21 cellular contexts compared by ENCODE assay signal in the genomic region with DNA sequence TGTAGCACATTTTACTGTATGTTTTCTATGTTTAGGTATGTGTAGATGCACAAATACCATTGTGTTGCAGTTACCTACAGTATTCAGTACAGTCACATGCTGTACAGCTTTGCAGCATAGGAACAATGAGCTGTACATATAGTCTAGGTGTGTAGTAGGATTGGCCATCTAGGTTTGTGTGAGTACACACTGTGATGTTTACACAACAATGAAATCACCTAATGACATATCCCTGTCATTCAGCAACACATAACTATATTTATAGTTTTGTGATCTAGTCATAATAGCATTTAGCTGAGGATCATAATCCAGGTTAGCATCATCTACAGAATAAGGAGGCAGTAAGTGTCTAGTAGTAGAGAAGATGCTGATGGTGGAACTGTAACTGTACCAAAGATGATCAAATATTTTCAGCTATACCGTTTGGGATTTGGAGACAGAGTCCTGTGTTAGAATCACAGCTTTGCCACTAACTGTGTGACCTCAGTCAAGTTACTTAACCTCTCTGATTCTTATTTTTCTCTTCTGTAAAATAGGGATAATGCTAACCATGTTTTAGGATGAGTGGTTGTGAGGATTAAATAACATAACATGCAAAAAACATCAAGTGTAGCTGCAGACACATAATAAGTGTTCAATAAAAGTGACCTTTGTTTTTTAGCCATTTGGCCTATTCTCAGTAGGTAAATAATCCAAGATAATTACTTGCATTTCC.
A peak's percentile ranks its signal among the peaks of the same experiment; 100 is the strongest.
DNase-seq lines count a peak whose midpoint lies in the region; ATAC-seq, FAIRE-seq and TF ChIP-seq lines count a peak whose summit lies in the region.
"Had no signal": no experiment of that assay in that cellular context is flagged by ENCODE, and none has a peak within 500 bp of the region (broad histone marks: within the 10 kb centered on the region; RNA-seq: fewer than 3 reads in every experiment).

No MANE protein-coding gene starts in this region.

- CTCF ChIA-PET in A549 (lab: Yijun Ruan, JAX) (no interaction called here), SK-N-SH (lab: Yijun Ruan, JAX) (interaction anchor here (0.7 to 2.4 kb wide), 8 partner anchors 9 to 352 kb away, joined by 3 to 8 read pairs (median 3); no protein-coding TSS in a partner anchor)

- ATAC-seq in A549 (peak; percentile 34 to 57; a peak in 4 of 6 replicates), pancreas (no peak), GM21423 (IDR thresholded peaks at IDR 0.05; ENCODE audit: unreplicated experiment) (no peak)
- ATAC-seq: activated CD8-positive, alpha-beta memory T cell treated with anti-CD3 and anti-CD28 coated beads, Interleukin-2, amount 10 ng/mL, durations not matched to agents 7 days and 5 days; activated T-helper 17 cell treated with anti-CD3 and anti-CD28 coated beads, Interleukin-2, amount 50 U/mL, for 72 hours; natural killer cell treated with Interleukin-12 subunit alpha and Interleukin-12 subunit beta and Interleukin-15 and Interleukin-18, amount 100 ng/mL, for 72 hours had no signal

- H3K27me3 ChIP-seq in pancreas (no peaks in the 10 kb centered on the region), SK-N-SH (ENCODE audit: insufficient read depth) (no peaks in the 10 kb centered on the region)

- 39% methylated on average over 1 of the region's 1 CpG for WGBS in A549 (ENCODE audit: missing lambda C conversion rate)
- 69% methylated on average over 1 of the region's 1 CpG for WGBS in pancreas, 2 donors
- WGBS in SK-N-SH (ENCODE audit: low lambda C conversion rate) = 62% methylated on average over 1 of the region's 1 CpG

- H3K4me2 ChIP-seq in A549 (peak overlapping the region; percentile 47), SK-N-SH (no peak overlapping the region)

- FAIRE-seq in A549 (lab: Jason Lieb, UNC) (no peak), pancreas (lab: Jason Lieb, UNC) (no peak)
- FAIRE-seq: GM12892 had no signal

- no peak overlapping the region for H3K9ac ChIP-seq in SK-N-SH

- no peak for TF ChIP-seq EP300 in A549 (IDR thresholded peaks at IDR 0.05)
- TF ChIP-seq EP300 in SK-N-SH (IDR thresholded peaks at IDR 0.05; ENCODE audit: borderline replicate concordance in 1 of 2, low read depth in 1 of 2, low read length in 1 of 2) = no peak

- H3K9me3 ChIP-seq in A549 (no peaks in the 10 kb centered on the region), pancreas (no peaks in the 10 kb centered on the region), SK-N-SH (no peaks in the 10 kb centered on the region)

- POLR2A ChIA-PET in A549 (lab: Yijun Ruan, JAX) = interaction anchor here (0.6 kb wide), 1 partner anchor 167 kb away, joined by 4 read pairs; no protein-coding TSS in a partner anchor
- POLR2A ChIA-PET in SK-N-SH (lab: Yijun Ruan, JAX) = no interaction called here

- DNase-seq in A549 (ENCODE audit: low read depth in 1 of 2, low spot score in 1 of 2) (no peak), LNCaP clone FGC (ENCODE audit: low read depth) (peak; percentile 70), epithelial cell of prostate (ENCODE audit: low read depth, low spot score) (peak; percentile 14), pancreas (no peak), mucosa of gallbladder (ENCODE audit: low spot score) (no peak), SK-N-SH (no peak), glomerular visceral epithelial cell (ENCODE audit: extremely low spot score) (no peak)
- DNase-seq: activated CD4-positive, alpha-beta T cell treated with anti-CD3 and anti-CD28 coated beads for 4 hours; activated CD8-positive, alpha-beta memory T cell treated with anti-CD3 and anti-CD28 coated beads, Interleukin-2, amount 10 ng/mL, durations not matched to agents 7 days and 5 days; activated naive CD8-positive, alpha-beta T cell treated with anti-CD3 and anti-CD28 coated beads, Interleukin-2, amount 10 ng/mL, durations not matched to agents 7 days and 5 days; CD4-positive, alpha-beta memory T cell; effector CD4-positive, alpha-beta T cell; HCEC 1CT; immature natural killer cell; NCI-H2029 treated with DMSO at 0.1 percent for 48 hours; stimulated activated CD4-positive, alpha-beta T cell treated with anti-CD3 and anti-CD28 coated beads, Interleukin-4, amount 100 ng/mL, for 24 hours had no signal

- no peaks in the 10 kb centered on the region for H3K79me2 ChIP-seq in SK-N-SH (ENCODE audit: insufficient read depth)

- H3K9me2 ChIP-seq in SK-N-SH = no peaks in the 10 kb centered on the region

- no peaks in the 10 kb centered on the region for H3K36me3 ChIP-seq in pancreas
- no peaks in the 10 kb centered on the region for H3K36me3 ChIP-seq in SK-N-SH (replicated peaks in 1 of 2; ENCODE audit: control insufficient read depth in 1 of 2, insufficient read depth in 2 of 2, low read length in 1 of 2)
- H3K36me3 ChIP-seq: cardiac muscle cell had no signal

- no peak overlapping the region; the same call in 1 of the 2 replicates for H2AFZ ChIP-seq in SK-N-SH (ENCODE audit: low read depth)

- TF ChIP-seq CTCF in A549 (IDR thresholded peaks at IDR 0.05) (no peak), LNCaP clone FGC (IDR thresholded peaks at IDR 0.05; ENCODE audit: control insufficient read depth, extremely low read depth, insufficient read depth) (no peak), pancreas (IDR thresholded peaks at IDR 0.05) (no peak), SK-N-SH (IDR thresholded peaks at IDR 0.05) (no peak)

- TF ChIP-seq RAD21 in A549 (conservative IDR thresholded peaks at IDR 0.05 in 1 of 2, IDR thresholded peaks at IDR 0.05 in 1 of 2) = no peak
- TF ChIP-seq RAD21 in SK-N-SH (IDR thresholded peaks at IDR 0.05; ENCODE audit: low read length) = no peak

- H3K4me3 ChIP-seq in A549 (no peak overlapping the region), LNCaP clone FGC (ENCODE audit: low read depth, low read length) (no peak overlapping the region), pancreas (no peak overlapping the region), SK-N-SH (ENCODE audit: low read depth in 2 of 2, low read length in 1 of 2) (no peak overlapping the region)
- H3K4me3 ChIP-seq: cardiac muscle cell had no signal

- H3F3A ChIP-seq in SK-N-SH (replicated peaks; ENCODE audit: insufficient read depth) = peaks cover 4% of the 10 kb centered on the region

- intact Hi-C loops in pancreas (cut with DNase I) = no loop called here

- peak overlapping the region; percentile 64 to 70; a peak in 4 of 6 replicates for H3K27ac ChIP-seq in A549
- H3K27ac ChIP-seq in epithelial cell of prostate = peak overlapping the region; percentile 36
- H3K27ac ChIP-seq in pancreas = peak overlapping the region in 3 of 4 donors; percentile 21 to 39 (median 28)
- H3K27ac ChIP-seq in SK-N-SH (ENCODE audit: low read depth in 2 of 2, low read length in 1 of 2) = peak overlapping the region in 1 of 2 experiments; percentile 89; a peak in 1 of 4 replicates
- H3K27ac ChIP-seq: cardiac muscle cell had no signal

- TF ChIP-seq POLR2A in A549 (IDR thresholded peaks at IDR 0.05; ENCODE audit: low read length) = no peak

- H3K4me1 ChIP-seq in A549 = peaks cover 40% of the 10 kb centered on the region
- H3K4me1 ChIP-seq in pancreas = no peaks in the 10 kb centered on the region
- H3K4me1 ChIP-seq in SK-N-SH (ENCODE audit: control insufficient read depth in 1 of 2, insufficient read depth in 2 of 2, low read depth in 1 of 2, low read length in 1 of 2) = peaks cover 0 to 22% of the 10 kb centered on the region in 2 experiments; a peak in 3 of 4 replicates

- no peaks in the 10 kb centered on the region for H4K20me1 ChIP-seq in SK-N-SH (ENCODE audit: insufficient read depth)

TF ChIP-seq in A549, 52 proteins besides CTCF, POLR2A, EP300 and RAD21:
- TF ChIP-seq ZNF302 (CRISPR knock-in tag; IDR thresholded peaks at IDR 0.05) (no peak), ZFP36 (IDR thresholded peaks at IDR 0.05; ENCODE audit: borderline replicate concordance, partially characterized antibody) (peak; percentile 10)
TF ChIP-seq in A549: peak in this region for 1.

TF ChIP-seq in SK-N-SH, 30 proteins besides CTCF, POLR2A, EP300 and RAD21 (continues in another document):
- TF ChIP-seq FOXJ3 (CRISPR knock-in tag; IDR thresholded peaks at IDR 0.05) (no peak), GABPA (IDR thresholded peaks at IDR 0.05; ENCODE audit: low read depth) (no peak)
- TF ChIP-seq, protein P1, sequence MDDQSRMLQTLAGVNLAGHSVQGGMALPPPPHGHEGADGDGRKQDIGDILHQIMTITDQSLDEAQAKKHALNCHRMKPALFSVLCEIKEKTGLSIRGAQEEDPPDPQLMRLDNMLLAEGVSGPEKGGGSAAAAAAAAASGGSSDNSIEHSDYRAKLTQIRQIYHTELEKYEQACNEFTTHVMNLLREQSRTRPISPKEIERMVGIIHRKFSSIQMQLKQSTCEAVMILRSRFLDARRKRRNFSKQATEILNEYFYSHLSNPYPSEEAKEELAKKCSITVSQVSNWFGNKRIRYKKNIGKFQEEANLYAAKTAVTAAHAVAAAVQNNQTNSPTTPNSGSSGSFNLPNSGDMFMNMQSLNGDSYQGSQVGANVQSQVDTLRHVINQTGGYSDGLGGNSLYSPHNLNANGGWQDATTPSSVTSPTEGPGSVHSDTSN (IDR thresholded peaks at IDR 0.05) = no peak
- TF ChIP-seq, protein P2, sequence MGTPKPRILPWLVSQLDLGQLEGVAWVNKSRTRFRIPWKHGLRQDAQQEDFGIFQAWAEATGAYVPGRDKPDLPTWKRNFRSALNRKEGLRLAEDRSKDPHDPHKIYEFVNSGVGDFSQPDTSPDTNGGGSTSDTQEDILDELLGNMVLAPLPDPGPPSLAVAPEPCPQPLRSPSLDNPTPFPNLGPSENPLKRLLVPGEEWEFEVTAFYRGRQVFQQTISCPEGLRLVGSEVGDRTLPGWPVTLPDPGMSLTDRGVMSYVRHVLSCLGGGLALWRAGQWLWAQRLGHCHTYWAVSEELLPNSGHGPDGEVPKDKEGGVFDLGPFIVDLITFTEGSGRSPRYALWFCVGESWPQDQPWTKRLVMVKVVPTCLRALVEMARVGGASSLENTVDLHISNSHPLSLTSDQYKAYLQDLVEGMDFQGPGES (IDR thresholded peaks at IDR 0.05; ENCODE audit: low read depth, low read length) = no peak

Comparison
In these comparisons a context has a peak if more than half of its experiments do, and no peak if none do; other contexts are left out.
1. ATAC-seq: peak in A549 (2 of 2); none in pancreas (0 of 4) and GM21423 (single experiment).
2. DNase-seq: peak in LNCaP clone FGC (single experiment) and epithelial cell of prostate (single experiment); none in A549 (0 of 2), pancreas (0 of 6), mucosa of gallbladder (single experiment), SK-N-SH (single experiment) and glomerular visceral epithelial cell (single experiment).